9 cellular contexts compared by ENCODE assay signal in genomic region chr1:67441183-67441582, GRCh38. TPM values are rescaled to one million over a fixed set of nuclear protein-coding genes. Genes with fewer than 3 reads are reported as not detected.
A peak's percentile ranks its signal among the peaks of the same experiment; 100 is the strongest.
DNase-seq lines count a peak whose midpoint lies in the region; ATAC-seq and TF ChIP-seq lines count a peak whose summit lies in the region.
"Had no signal": no experiment of that assay in that cellular context is flagged by ENCODE, and none has a peak within 500 bp of the region (broad histone marks: within the 10 kb centered on the region; RNA-seq: fewer than 3 reads in every experiment).

No MANE protein-coding gene starts in this region.

- ATAC-seq in GM21528 (IDR thresholded peaks at IDR 0.05; ENCODE audit: low FRiP score, unreplicated experiment), result no peak
- no peak for ATAC-seq in foreskin keratinocyte
- ATAC-seq in GM21447 (IDR thresholded peaks at IDR 0.05; ENCODE audit: unreplicated experiment), result no peak

- DNase-seq in DMS53 (lab: John Stamatoyannopoulos, UW) (peak; percentile 56), DMS53 treated with DMSO at 0.1 percent for 48 hours (lab: John Stamatoyannopoulos, UW; ENCODE audit: unreplicated experiment) (no peak), LHCN-M2 (ENCODE audit: low read depth) (peak; percentile 77), amniotic epithelial cell (ENCODE audit: low read depth) (peak; percentile 46), myocyte (ENCODE audit: low read depth) (peak; percentile 74), foreskin keratinocyte (no peak)

- no peaks in the 10 kb centered on the region for H3K4me1 ChIP-seq in foreskin keratinocyte

- TF ChIP-seq CTCF in foreskin keratinocyte (conservative IDR thresholded peaks at IDR 0.05), result no peak

- no peak overlapping the region for H3K27ac ChIP-seq in foreskin keratinocyte
- H3K27ac ChIP-seq: KMS-11 had no signal

- H3K27me3 ChIP-seq in foreskin keratinocyte, result no peaks in the 10 kb centered on the region

RNA-seq across cellular contexts. Expression of gene SERBP1, which starts 11.0 kb away (rescaled TPM):
- total RNA-seq in LHCN-M2 (2014; rRNA removed) (259 and 320 TPM in 2 replicates), myocyte (258 and 268 TPM in 2 replicates), foreskin keratinocyte (278 and 366 TPM in 2 replicates)
- 170 TPM for polyA plus RNA-seq in LHCN-M2 (2012)
- 124 TPM for polyA plus RNA-seq in myocyte (2012)
- 212 and 259 TPM in 2 replicates for polyA plus RNA-seq in foreskin keratinocyte

Comparison
In these comparisons a context has a peak if more than half of its experiments do, and no peak if none do; other contexts are left out.
1. DNase-seq: peak in DMS53 (single experiment), LHCN-M2 (single experiment), amniotic epithelial cell (single experiment) and myocyte (single experiment); none in DMS53 treated with DMSO at 0.1 percent for 48 hours (single experiment) and foreskin keratinocyte (0 of 2).